Comparison of ENCODE assay signal across 19 cellular contexts in the genomic region with DNA sequence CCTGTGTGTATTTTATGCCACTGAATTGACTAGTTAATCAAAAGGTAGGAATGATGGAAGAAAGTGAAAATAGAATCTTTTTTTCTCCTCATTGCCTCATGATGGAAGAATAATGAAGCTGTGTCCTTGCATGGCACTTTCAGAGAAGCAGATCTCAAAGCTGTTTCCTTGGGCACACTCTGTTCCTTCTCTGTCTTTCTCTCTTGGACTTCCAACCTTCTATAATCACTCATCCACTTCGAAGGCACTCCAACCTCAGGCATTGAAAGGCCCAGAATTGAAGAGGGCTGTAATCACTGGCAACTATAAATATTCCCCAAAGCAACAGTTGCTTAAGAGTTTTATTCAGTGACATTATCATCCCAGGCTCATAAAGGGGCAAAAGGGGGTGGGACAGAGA. TPM values are rescaled to one million over a fixed set of nuclear protein-coding genes. Genes with fewer than 3 reads are reported as not detected.
A peak's percentile ranks its signal among the peaks of the same experiment; 100 is the strongest.
DNase-seq lines count a peak whose midpoint lies in the region; ATAC-seq, FAIRE-seq and TF ChIP-seq lines count a peak whose summit lies in the region.
"Had no signal": no experiment of that assay in that cellular context is flagged by ENCODE, and none has a peak within 500 bp of the region (broad histone marks: within the 10 kb centered on the region; RNA-seq: fewer than 3 reads in every experiment).

No MANE protein-coding gene starts in this region.

- H3K4me3 ChIP-seq in GM23248 (no peak overlapping the region), endothelial cell of umbilical vein (replicated peaks in 1 of 3; ENCODE audit: insufficient read depth in 1 of 3, low read depth in 1 of 3, low read length in 3 of 3) (no peak overlapping the region), osteoblast (ENCODE audit: insufficient read depth, low read length) (no peak overlapping the region), esophagus muscularis mucosa (no peak overlapping the region)
- H3K4me3 ChIP-seq: HAP-1 had no signal

- H3F3A ChIP-seq in GM23248 (ENCODE audit: insufficient read depth), result peaks cover 30% of the 10 kb centered on the region

- no peak overlapping the region for H2AFZ ChIP-seq in GM23248
- H2AFZ ChIP-seq in endothelial cell of umbilical vein (ENCODE audit: low read depth, low read length), result no peak overlapping the region
- H2AFZ ChIP-seq in osteoblast (ENCODE audit: low read length), result no peak overlapping the region

- no peaks in the 10 kb centered on the region for H3K9me1 ChIP-seq in endothelial cell of umbilical vein (replicated peaks; ENCODE audit: control insufficient read depth, extremely low read depth, insufficient read depth, low read length)

- 7 to 30% methylated on average over 1 of the region's 1 CpG for WGBS in GM23248 (ENCODE audit: low coverage in 1 of 2, low lambda C conversion rate in 2 of 2, missing lambda C conversion rate in 2 of 2), 2 experiments
- WGBS in esophagus muscularis mucosa, result 92% methylated on average over 1 of the region's 1 CpG

- peaks cover 87% of the 10 kb centered on the region for H3K4me1 Mint-ChIP-seq in HFFc6 (ENCODE audit: low read depth)

- in situ Hi-C loops in GM23248 (cut with MboI), result no loop called here

- POLR2A ChIA-PET in endothelial cell of umbilical vein (lab: Charles Lee), result no interaction called here

- H3K9me2 ChIP-seq in GM23248 (ENCODE audit: insufficient read depth), result no peaks in the 10 kb centered on the region

- H3K27ac ChIP-seq in GM23248 (no peak overlapping the region), endothelial cell of umbilical vein (ENCODE audit: insufficient read depth, low read depth, low read length) (peak overlapping the region; percentile 97), osteoblast (ENCODE audit: low read depth, low read length) (peak overlapping the region; percentile 75), esophagus muscularis mucosa (replicated peaks in 1 of 4) (peak overlapping the region in 1 of 4 donors; percentile 13)

- no peak overlapping the region for H3K9ac ChIP-seq in GM23248
- H3K9ac ChIP-seq in endothelial cell of umbilical vein (replicated peaks; ENCODE audit: extremely low read depth, insufficient read depth, low read length), result no peak overlapping the region

- H3K4me2 ChIP-seq in GM23248 (ENCODE audit: unreplicated experiment), result peak overlapping the region; percentile 32
- no peak overlapping the region for H3K4me2 ChIP-seq in endothelial cell of umbilical vein (ENCODE audit: insufficient read depth, low read length)
- H3K4me2 ChIP-seq in osteoblast (ENCODE audit: insufficient read depth, low read length), result no peak overlapping the region

- no peak overlapping the region for H3K4me3 Mint-ChIP-seq in HFFc6
- H3K4me3 Mint-ChIP-seq: IgD-negative memory B cell had no signal

- H3K36me3 Mint-ChIP-seq in HFFc6 (ENCODE audit: low read depth), result peaks cover 13% of the 10 kb centered on the region
- H3K36me3 Mint-ChIP-seq: CD8-positive, alpha-beta memory T cell; IgD-negative memory B cell had no signal

- dilution Hi-C loops in endothelial cell of umbilical vein (cut with MboI; ENCODE audit: extremely low pct_ligation_motif_present, low sequenced_read_pairs), result no loop called here

- H3K79me2 ChIP-seq in GM23248 (ENCODE audit: insufficient read depth), result no peaks in the 10 kb centered on the region
- no peaks in the 10 kb centered on the region for H3K79me2 ChIP-seq in endothelial cell of umbilical vein (ENCODE audit: control insufficient read depth, insufficient read depth, low read length)
- no peaks in the 10 kb centered on the region for H3K79me2 ChIP-seq in osteoblast (ENCODE audit: insufficient read depth, low read length)

- H3K9me3 Mint-ChIP-seq in HFFc6, result no peaks in the 10 kb centered on the region; the same call in 1 of the 2 replicates
- H3K9me3 Mint-ChIP-seq: CD8-positive, alpha-beta memory T cell; IgD-negative memory B cell had no signal

- peaks cover 37% of the 10 kb centered on the region for H3K4me1 ChIP-seq in GM23248 (ENCODE audit: insufficient read depth)
- H3K4me1 ChIP-seq in endothelial cell of umbilical vein (ENCODE audit: control insufficient read depth, extremely low read depth, insufficient read depth, low read length), result peaks cover 28% of the 10 kb centered on the region
- peaks cover 33% of the 10 kb centered on the region for H3K4me1 ChIP-seq in osteoblast (ENCODE audit: insufficient read depth, low read length)
- peaks cover 0 to 17% (median 14%) of the 10 kb centered on the region in 4 donors for H3K4me1 ChIP-seq in esophagus muscularis mucosa
- H3K4me1 ChIP-seq: HAP-1 had no signal

- no peak for ATAC-seq in GM18868 (IDR thresholded peaks at IDR 0.05; ENCODE audit: unreplicated experiment)

- CTCF ChIA-PET in endothelial cell of umbilical vein (lab: Charles Lee), result no interaction called here

- TF ChIP-seq CTCF in HFFc6 (IDR thresholded peaks at IDR 0.05), result no peak
- TF ChIP-seq CTCF in endothelial cell of umbilical vein (IDR thresholded peaks at IDR 0.05; ENCODE audit: extremely low read depth in 1 of 2, insufficient read depth in 1 of 2, low read depth in 1 of 2, low read length in 2 of 2), result no peak
- TF ChIP-seq CTCF in osteoblast (IDR thresholded peaks at IDR 0.05; ENCODE audit: extremely low read depth, low read depth, low read length), result no peak
- no peak for TF ChIP-seq CTCF in esophagus muscularis mucosa (IDR thresholded peaks at IDR 0.05)

- TF ChIP-seq EP300 in esophagus muscularis mucosa (IDR thresholded peaks at IDR 0.05), result no peak

- intact Hi-C loops in endothelial cell of umbilical vein (cut with micrococcal nuclease) (loop anchor here (2.0 kb wide), 1 partner anchor 16 kb away; no protein-coding TSS in a partner anchor), esophagus muscularis mucosa (cut with DNase I) (no loop called here)

- no peak for TF ChIP-seq POLR2A in endothelial cell of umbilical vein (IDR thresholded peaks at IDR 0.05; ENCODE audit: low read depth, low read length)
- TF ChIP-seq POLR2A in esophagus muscularis mucosa (IDR thresholded peaks at IDR 0.05; ENCODE audit: low read depth), result no peak

- H4K20me1 ChIP-seq in GM23248 (ENCODE audit: insufficient read depth), result no peaks in the 10 kb centered on the region
- no peaks in the 10 kb centered on the region for H4K20me1 ChIP-seq in endothelial cell of umbilical vein (replicated peaks; ENCODE audit: control insufficient read depth, extremely low read depth, insufficient read depth, low read length)
- no peaks in the 10 kb centered on the region for H4K20me1 ChIP-seq in osteoblast (ENCODE audit: insufficient read depth, low read length)

- BruUV-seq in endothelial cell of umbilical vein (replicated peaks; lab: Mats Ljungman, UMichigan), result no TSS peak

- H3K9me3 ChIP-seq in GM23248 (ENCODE audit: low read depth), result no peaks in the 10 kb centered on the region
- no peaks in the 10 kb centered on the region for H3K9me3 ChIP-seq in endothelial cell of umbilical vein (replicated peaks; ENCODE audit: control insufficient read depth, insufficient read depth, low read length)
- no peaks in the 10 kb centered on the region for H3K9me3 ChIP-seq in osteoblast (ENCODE audit: low read depth, low read length)
- no peaks in the 10 kb centered on the region for H3K9me3 ChIP-seq in esophagus muscularis mucosa
- H3K9me3 ChIP-seq: HAP-1 had no signal

- H3K27me3 ChIP-seq in GM23248 (replicated peaks; ENCODE audit: insufficient read depth) (no peaks in the 10 kb centered on the region), endothelial cell of umbilical vein (ENCODE audit: control insufficient read depth in 2 of 2, insufficient read depth in 2 of 2, low read length in 2 of 2) (no peaks in the 10 kb centered on the region), osteoblast (ENCODE audit: insufficient read depth, low read length) (no peaks in the 10 kb centered on the region), esophagus muscularis mucosa (no peaks in the 10 kb centered on the region)

- FAIRE-seq in endothelial cell of umbilical vein (lab: Jason Lieb, UNC), result no peak
- FAIRE-seq: RCC 7860 had no signal

- peak overlapping the region; percentile 29 for H3K27ac Mint-ChIP-seq in HFFc6

- H3K36me3 ChIP-seq in GM23248 (ENCODE audit: low read depth) (no peaks in the 10 kb centered on the region), endothelial cell of umbilical vein (ENCODE audit: control insufficient read depth in 2 of 2, extremely low read depth in 1 of 2, insufficient read depth in 2 of 2, low read length in 2 of 2) (no peaks in the 10 kb centered on the region), osteoblast (ENCODE audit: insufficient read depth, low read length) (no peaks in the 10 kb centered on the region), esophagus muscularis mucosa (no peaks in the 10 kb centered on the region)
- H3K36me3 ChIP-seq: HAP-1 had no signal

- DNase-seq in GM23248 (no peak), HFFc6 (no peak), endothelial cell of umbilical vein (ENCODE audit: low read depth, low spot score) (no peak), osteoblast (ENCODE audit: insufficient read length, low spot score, missing footprints) (no peak), NCI-H69 (lab: John Stamatoyannopoulos, UW) (no peak), esophagus muscularis mucosa (ENCODE audit: extremely low spot score) (no peak)
- DNase-seq: CD8-positive, alpha-beta memory T cell; NCI-H2081 treated with DMSO at 0.1 percent for 48 hours; NCI-H446 treated with DMSO at 0.1 percent for 48 hours; SHP77 treated with DMSO at 0.1 percent for 48 hours had no signal

- H3K27me3 Mint-ChIP-seq in HFFc6 (ENCODE audit: insufficient read depth), result peaks cover 3% of the 10 kb centered on the region; the same call in 1 of the 2 replicates
- H3K27me3 Mint-ChIP-seq: CD8-positive, alpha-beta memory T cell; IgD-negative memory B cell had no signal

TF ChIP-seq in endothelial cell of umbilical vein, 7 proteins besides CTCF, POLR2A, EP300 and RAD21 (continues in another document):
- TF ChIP-seq JUN (IDR thresholded peaks at IDR 0.05; ENCODE audit: borderline replicate concordance, insufficient read depth, insufficient read length, low read depth), result no peak
- TF ChIP-seq GATA2 (IDR thresholded peaks at IDR 0.05; ENCODE audit: insufficient read depth, insufficient read length, low read depth, low read length), result no peak
- TF ChIP-seq FOS (IDR thresholded peaks at IDR 0.05; ENCODE audit: borderline replicate concordance, insufficient read depth, low read length), result no peak

RNA-seq across cellular contexts. Expression of a gene that starts 31.1 kb away (rescaled TPM):
- not detected in 2 replicates for total RNA-seq in GM23248 (2014; rRNA removed; shearing (Covaris generic))
- not detected in 2 replicates for polyA plus RNA-seq in GM23248 (2016; fragmentation: Nextera tagmentation; extraction: Ambion mirVana)
- total RNA-seq in HFFc6 (2021; fragmentation: NEBNext Ultra II Directional; extraction: Animal tissue kit (Norgen Biotek cat#: 25700)), result not detected
- not detected in 2 replicates for total RNA-seq in endothelial cell of umbilical vein
- polyA plus RNA-seq in endothelial cell of umbilical vein, result not detected in 2 replicates
- not detected in 2 replicates for polyA plus RNA-seq in endothelial cell of umbilical vein (2011; cell fraction: cytosol; rRNA removed)
- 0.18 and 0.25 TPM in 2 replicates for polyA plus RNA-seq in endothelial cell of umbilical vein (2011; cell fraction: nucleus; rRNA removed)
- not detected in 2 replicates for polyA plus RNA-seq in endothelial cell of umbilical vein (2012)
- polyA minus RNA-seq in endothelial cell of umbilical vein, result not detected in 2 replicates
- not detected for polyA minus RNA-seq in endothelial cell of umbilical vein (2011; cell fraction: cytosol; rRNA and poly(A)+ RNA removed)
- polyA minus RNA-seq in endothelial cell of umbilical vein (2011; cell fraction: nucleus; rRNA and poly(A)+ RNA removed), result not detected in 2 replicates
- not detected in 2 replicates for total RNA-seq in osteoblast
- total RNA-seq in esophagus muscularis mucosa, result under 1 TPM in 1 of 4 donors, not detected in 3; 0.33 TPM
- total RNA-seq: CD8-positive, alpha-beta memory T cell; Daoy; HT-29; LHCN-M2 had no signal
- polyA plus RNA-seq: AG04450; BJ; CD8-positive, alpha-beta memory T cell; IgD-negative memory B cell had no signal
